ENCODE assay signal across 9 cellular contexts in the genomic region with DNA sequence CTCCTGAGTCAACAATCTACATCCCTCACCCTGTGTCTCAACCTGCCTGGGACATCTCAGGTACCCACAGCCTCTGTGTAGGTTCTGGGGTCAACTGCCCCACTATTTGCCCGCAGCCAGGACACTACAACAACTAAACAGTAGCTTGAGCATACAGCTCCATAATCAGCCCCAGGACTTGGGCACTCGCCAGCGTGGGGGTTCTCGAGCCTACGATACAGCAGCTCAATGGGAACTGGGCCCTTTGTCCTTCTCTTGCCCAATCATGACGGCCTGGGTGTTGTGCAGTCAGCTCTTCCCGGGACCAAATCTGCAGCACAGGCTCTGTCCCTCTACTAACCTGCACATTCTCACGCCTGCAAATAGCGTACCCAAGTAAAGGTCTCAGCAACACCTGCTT. TPM values are rescaled to one million over a fixed set of nuclear protein-coding genes. Genes with fewer than 3 reads are reported as not detected.
DNase-seq lines count a peak whose midpoint lies in the region; ATAC-seq and TF ChIP-seq lines count a peak whose summit lies in the region.
"Had no signal": no experiment of that assay in that cellular context is flagged by ENCODE, and none has a peak within 500 bp of the region (broad histone marks: within the 10 kb centered on the region; RNA-seq: fewer than 3 reads in every experiment).

No MANE protein-coding gene starts in this region.

- intact Hi-C loops in left ventricle myocardium superior (cut with micrococcal nuclease) (no loop called here), Right ventricle myocardium superior (cut with DNase I) (no loop called here), vagina (cut with DNase I) (no loop called here)

- TF ChIP-seq CTCF in liver (IDR thresholded peaks at IDR 0.05; ENCODE audit: low read depth, low read length, missing input control) (no peak), vagina (IDR thresholded peaks at IDR 0.05) (no peak)

- H3K27me3 Mint-ChIP-seq in activated T-helper 17 cell treated with anti-CD3 and anti-CD28 coated beads, Interleukin-2, amount 50 U/mL, for 72 hours = peaks cover 4% of the 10 kb centered on the region

- H3K4me3 ChIP-seq in liver (ENCODE audit: low read depth in 1 of 3, low read length in 3 of 3) (peak overlapping the region in 2 of 3 donors; percentile 89 to 98), vagina (peak overlapping the region; percentile 63 to 90)

- no peak overlapping the region for H3K27ac ChIP-seq in liver (ENCODE audit: low read depth in 1 of 2, low read length in 2 of 2)
- H3K27ac ChIP-seq in vagina = no peak overlapping the region
- H3K27ac ChIP-seq: transverse colon had no signal

- 95% methylated on average over 9 of the region's 9 CpGs for WGBS in liver

- H3K27me3 ChIP-seq in liver (ENCODE audit: control insufficient read depth in 4 of 4, insufficient read depth in 4 of 4, low read length in 3 of 4) (no peaks in the 10 kb centered on the region), vagina (no peaks in the 10 kb centered on the region)

- H3K4me3 Mint-ChIP-seq in activated T-helper 17 cell treated with anti-CD3 and anti-CD28 coated beads, Interleukin-2, amount 50 U/mL, for 72 hours = peak overlapping the region; percentile 97

- ATAC-seq in left ventricle myocardium superior (no peak), Right ventricle myocardium superior (ENCODE audit: poor library complexity) (no peak), HG03045 (IDR thresholded peaks at IDR 0.05; ENCODE audit: unreplicated experiment) (no peak)
- ATAC-seq in activated T-helper 17 cell treated with anti-CD3 and anti-CD28 coated beads, Interleukin-2, amount 50 U/mL, for 72 hours (replicated peaks) = no peak

- TF ChIP-seq RAD21 in liver (IDR thresholded peaks at IDR 0.05) = no peak

- peak; percentile 31 for DNase-seq in left ventricle myocardium superior
- DNase-seq in Right ventricle myocardium superior = no peak
- no peak for DNase-seq in vagina (ENCODE audit: extremely low spot score in 2 of 2)
- no peak for DNase-seq in NCI-H2171 (lab: John Stamatoyannopoulos, UW)
- DNase-seq in effector CD8-positive, alpha-beta T cell (lab: John Stamatoyannopoulos, UW) = no peak
- DNase-seq: transverse colon had no signal

- H3K4me1 Mint-ChIP-seq in activated T-helper 17 cell treated with anti-CD3 and anti-CD28 coated beads, Interleukin-2, amount 50 U/mL, for 72 hours = peaks cover 26% of the 10 kb centered on the region

- H3K4me1 ChIP-seq in liver (ENCODE audit: control insufficient read depth in 4 of 4, insufficient read depth in 4 of 4, low read length in 3 of 4) (peaks cover 6 to 15% (median 12%) of the 10 kb centered on the region in 4 donors), vagina (peaks cover 13% of the 10 kb centered on the region)

- no peak overlapping the region for H3K9ac ChIP-seq in liver (ENCODE audit: low read depth in 1 of 2, low read length in 2 of 2)

- peaks cover 38% of the 10 kb centered on the region for H3K9me3 Mint-ChIP-seq in activated T-helper 17 cell treated with anti-CD3 and anti-CD28 coated beads, Interleukin-2, amount 50 U/mL, for 72 hours

- H3K27ac Mint-ChIP-seq in activated T-helper 17 cell treated with anti-CD3 and anti-CD28 coated beads, Interleukin-2, amount 50 U/mL, for 72 hours = peak overlapping the region; percentile 82

- no peak for TF ChIP-seq POLR2A in vagina (IDR thresholded peaks at IDR 0.05)

- peaks cover 6 to 39% (median 32%) of the 10 kb centered on the region in 4 donors for H3K36me3 ChIP-seq in liver (ENCODE audit: control insufficient read depth in 4 of 4, insufficient read depth in 3 of 4, low read depth in 1 of 4, low read length in 3 of 4)
- peaks cover 0 to 43% of the 10 kb centered on the region in 2 donors for H3K36me3 ChIP-seq in vagina

- H3K36me3 Mint-ChIP-seq in activated T-helper 17 cell treated with anti-CD3 and anti-CD28 coated beads, Interleukin-2, amount 50 U/mL, for 72 hours (ENCODE audit: low read depth) = peaks cover 64% of the 10 kb centered on the region

- peaks cover 28 to 44% (median 35%) of the 10 kb centered on the region in 4 donors for H3K9me3 ChIP-seq in liver (ENCODE audit: control insufficient read depth in 4 of 4, low read length in 3 of 4)
- H3K9me3 ChIP-seq in vagina = peaks cover 43% of the 10 kb centered on the region

TF ChIP-seq in liver, 16 proteins besides CTCF, POLR2A, EP300 and RAD21:
- no peak for TF ChIP-seq HNF4A (conservative IDR thresholded peaks at IDR 0.05)
- TF ChIP-seq, protein P1, sequence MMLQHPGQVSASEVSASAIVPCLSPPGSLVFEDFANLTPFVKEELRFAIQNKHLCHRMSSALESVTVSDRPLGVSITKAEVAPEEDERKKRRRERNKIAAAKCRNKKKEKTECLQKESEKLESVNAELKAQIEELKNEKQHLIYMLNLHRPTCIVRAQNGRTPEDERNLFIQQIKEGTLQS (IDR thresholded peaks at IDR 0.05) = no peak
- TF ChIP-seq, protein P2, sequence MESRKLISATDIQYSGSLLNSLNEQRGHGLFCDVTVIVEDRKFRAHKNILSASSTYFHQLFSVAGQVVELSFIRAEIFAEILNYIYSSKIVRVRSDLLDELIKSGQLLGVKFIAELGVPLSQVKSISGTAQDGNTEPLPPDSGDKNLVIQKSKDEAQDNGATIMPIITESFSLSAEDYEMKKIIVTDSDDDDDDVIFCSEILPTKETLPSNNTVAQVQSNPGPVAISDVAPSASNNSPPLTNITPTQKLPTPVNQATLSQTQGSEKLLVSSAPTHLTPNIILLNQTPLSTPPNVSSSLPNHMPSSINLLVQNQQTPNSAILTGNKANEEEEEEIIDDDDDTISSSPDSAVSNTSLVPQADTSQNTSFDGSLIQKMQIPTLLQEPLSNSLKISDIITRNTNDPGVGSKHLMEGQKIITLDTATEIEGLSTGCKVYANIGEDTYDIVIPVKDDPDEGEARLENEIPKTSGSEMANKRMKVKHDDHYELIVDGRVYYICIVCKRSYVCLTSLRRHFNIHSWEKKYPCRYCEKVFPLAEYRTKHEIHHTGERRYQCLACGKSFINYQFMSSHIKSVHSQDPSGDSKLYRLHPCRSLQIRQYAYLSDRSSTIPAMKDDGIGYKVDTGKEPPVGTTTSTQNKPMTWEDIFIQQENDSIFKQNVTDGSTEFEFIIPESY (IDR thresholded peaks at IDR 0.05) = no peak
- TF ChIP-seq FOXA2 (IDR thresholded peaks at IDR 0.05) = no peak

RNA-seq across cellular contexts. Expression of a gene that starts 1.3 kb away (rescaled TPM):
- total RNA-seq in left ventricle myocardium superior (3.6 TPM), Right ventricle myocardium superior (4.6 TPM), liver (1 to 10 TPM; 5.5 to 7.6 TPM), vagina (6.4 TPM)
- 10 to 100 TPM in 1 of 2 donors, 1 to 10 TPM in 1; 9.9 to 10.9 TPM for total RNA-seq in activated T-helper 17 cell treated with anti-CD3 and anti-CD28 coated beads, Interleukin-2, amount 50 U/mL, for 72 hours
- 1 to 10 TPM; 2.0 to 3.1 TPM for polyA plus RNA-seq in liver

RNA-seq across cellular contexts. Expression of a gene that starts 30.5 kb away (rescaled TPM):
- total RNA-seq in left ventricle myocardium superior (not detected), Right ventricle myocardium superior (not detected), liver (under 1 TPM; 0.09 to 0.25 TPM), vagina (not detected)
- total RNA-seq in activated T-helper 17 cell treated with anti-CD3 and anti-CD28 coated beads, Interleukin-2, amount 50 U/mL, for 72 hours = not detected
- polyA plus RNA-seq in liver = not detected

RNA-seq across cellular contexts. Expression of a gene that starts 50.7 kb away (rescaled TPM):
- 6.7 TPM for total RNA-seq in left ventricle myocardium superior
- total RNA-seq in Right ventricle myocardium superior = 6.1 TPM
- under 1 TPM; 0.05 to 0.09 TPM for total RNA-seq in activated T-helper 17 cell treated with anti-CD3 and anti-CD28 coated beads, Interleukin-2, amount 50 U/mL, for 72 hours
- total RNA-seq in liver = 1 to 10 TPM in 1 of 2 donors, under 1 TPM in 1; 0.67 to 4.6 TPM
- polyA plus RNA-seq in liver = under 1 TPM; 0.14 to 0.88 TPM
- 2.0 TPM for total RNA-seq in vagina
